Comparison of ENCODE assay signal across 20 cellular contexts in the genomic region with DNA sequence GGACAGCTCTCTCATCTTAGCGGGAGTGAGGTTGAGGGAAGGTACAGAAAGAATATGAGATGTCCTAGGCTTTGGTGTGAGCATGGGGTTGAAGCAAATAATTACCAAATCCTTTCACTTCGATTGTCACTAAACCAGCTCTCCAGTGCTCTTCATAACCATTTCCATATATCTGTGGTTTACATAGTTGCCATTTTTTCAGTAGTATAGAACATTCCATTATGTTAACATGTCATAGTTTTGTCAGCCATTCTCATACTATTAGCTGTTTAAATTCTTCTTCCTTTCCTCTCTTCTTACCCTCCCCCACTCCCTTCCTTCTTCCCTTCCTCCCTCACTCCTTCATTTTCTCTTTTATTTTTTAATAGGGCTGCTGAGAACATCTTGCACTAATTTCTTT.
"Had no signal": no experiment of that assay in that cellular context is flagged by ENCODE, and none has a peak within 500 bp of the region (broad histone marks: within the 10 kb centered on the region; RNA-seq: fewer than 3 reads in every experiment).

No MANE protein-coding gene starts in this region.

- ATAC-seq: activated CD8-positive, alpha-beta T cell treated with anti-CD3 and anti-CD28 coated beads for 36 hours; activated naive CD8-positive, alpha-beta T cell treated with anti-CD3 and anti-CD28 coated beads, Interleukin-2, amount 50 U/mL, for 24 hours; activated T-cell treated with anti-CD3 and anti-CD28 coated beads, Interleukin-2, amount 50 U/mL, for 72 hours; effector memory CD8-positive, alpha-beta T cell; foreskin keratinocyte; heart left ventricle; left lobe of liver; natural killer cell; stimulated activated naive CD8-positive, alpha-beta T cell treated with anti-CD3 and anti-CD28 coated beads, Interleukin-15, amount 100 ng/mL, for 72 hours had no signal

- H3K27me3 Mint-ChIP-seq: activated CD8-positive, alpha-beta T cell treated with anti-CD3 and anti-CD28 coated beads for 36 hours; activated naive CD8-positive, alpha-beta T cell treated with anti-CD3 and anti-CD28 coated beads, Interleukin-2, amount 50 U/mL, for 24 hours; dendritic cell treated with granulocyte-macrophage colony-stimulating factor and Interleukin-4, amounts not matched to agents 40 ng/mL and 50 ng/mL, for 4 days; effector memory CD8-positive, alpha-beta T cell; stimulated activated naive CD8-positive, alpha-beta T cell treated with anti-CD3 and anti-CD28 coated beads, Interleukin-15, amount 100 ng/mL, for 72 hours had no signal

- H3K27ac ChIP-seq: epithelial cell of prostate, foreskin keratinocyte had no signal

- H3K27ac Mint-ChIP-seq: activated CD8-positive, alpha-beta T cell treated with anti-CD3 and anti-CD28 coated beads for 36 hours; activated naive CD8-positive, alpha-beta T cell treated with anti-CD3 and anti-CD28 coated beads, Interleukin-2, amount 50 U/mL, for 24 hours; activated T-cell treated with anti-CD3 and anti-CD28 coated beads, Interleukin-2, amount 50 U/mL, for 72 hours; dendritic cell treated with granulocyte-macrophage colony-stimulating factor and Interleukin-4, amounts not matched to agents 40 ng/mL and 50 ng/mL, for 4 days; natural killer cell; stimulated activated naive CD8-positive, alpha-beta T cell treated with anti-CD3 and anti-CD28 coated beads, Interleukin-15, amount 100 ng/mL, for 72 hours had no signal

- H3K36me3 ChIP-seq: heart left ventricle had no signal

- H3K9me3 Mint-ChIP-seq: activated CD8-positive, alpha-beta T cell treated with anti-CD3 and anti-CD28 coated beads for 36 hours; activated T-cell treated with anti-CD3 and anti-CD28 coated beads, Interleukin-2, amount 50 U/mL, for 72 hours; dendritic cell treated with granulocyte-macrophage colony-stimulating factor and Interleukin-4, amounts not matched to agents 40 ng/mL and 50 ng/mL, for 4 days; effector memory CD8-positive, alpha-beta T cell; natural killer cell had no signal

- H3K4me3 Mint-ChIP-seq: activated CD8-positive, alpha-beta T cell treated with anti-CD3 and anti-CD28 coated beads for 36 hours; activated naive CD8-positive, alpha-beta T cell treated with anti-CD3 and anti-CD28 coated beads, Interleukin-2, amount 50 U/mL, for 24 hours; activated T-cell treated with anti-CD3 and anti-CD28 coated beads, Interleukin-2, amount 50 U/mL, for 72 hours; dendritic cell treated with granulocyte-macrophage colony-stimulating factor and Interleukin-4, amounts not matched to agents 40 ng/mL and 50 ng/mL, for 4 days; effector memory CD8-positive, alpha-beta T cell; natural killer cell; stimulated activated naive CD8-positive, alpha-beta T cell treated with anti-CD3 and anti-CD28 coated beads, Interleukin-15, amount 100 ng/mL, for 72 hours had no signal

- H3K9me3 ChIP-seq: heart left ventricle, testis had no signal

- H3K27me3 ChIP-seq: foreskin keratinocyte, heart left ventricle, testis had no signal

- H3K4me1 Mint-ChIP-seq: activated naive CD8-positive, alpha-beta T cell treated with anti-CD3 and anti-CD28 coated beads, Interleukin-2, amount 50 U/mL, for 24 hours; stimulated activated naive CD8-positive, alpha-beta T cell treated with anti-CD3 and anti-CD28 coated beads, Interleukin-15, amount 100 ng/mL, for 72 hours had no signal

- H3K36me3 Mint-ChIP-seq: natural killer cell had no signal

- H3K4me3 ChIP-seq: heart left ventricle, testis had no signal

- DNase-seq: activated CD4-positive, alpha-beta T cell treated with anti-CD3 and anti-CD28 coated beads for 4 hours; activated CD8-positive, alpha-beta memory T cell treated with anti-CD3 and anti-CD28 coated beads, Interleukin-2, amount 50 U/mL, for 4 hours; activated CD8-positive, alpha-beta T cell treated with anti-CD3 and anti-CD28 coated beads for 36 hours; activated naive CD4-positive, alpha-beta T cell; activated naive CD8-positive, alpha-beta T cell treated with anti-CD3 and anti-CD28 coated beads, Interleukin-2, amount 50 U/mL, for 24 hours; activated T-cell treated with anti-CD3 and anti-CD28 coated beads, Interleukin-2, amount 50 U/mL, for 72 hours; effector memory CD8-positive, alpha-beta T cell; heart left ventricle; islet precursor cell; natural killer cell; occipital lobe; stimulated activated CD4-positive, alpha-beta T cell treated with anti-CD3 and anti-CD28 coated beads, Interleukin-15, amount 100 ng/mL, for 24 hours; stimulated activated CD4-positive, alpha-beta T cell treated with anti-CD3 and anti-CD28 coated beads, Interleukin-4, amount 100 ng/mL, for 24 hours; stimulated activated naive CD8-positive, alpha-beta T cell treated with anti-CD3 and anti-CD28 coated beads, Interleukin-15, amount 100 ng/mL, for 72 hours; T-helper 1 cell; testis had no signal
